Comparison of ENCODE assay signal across 1 cellular context in the genomic region with DNA sequence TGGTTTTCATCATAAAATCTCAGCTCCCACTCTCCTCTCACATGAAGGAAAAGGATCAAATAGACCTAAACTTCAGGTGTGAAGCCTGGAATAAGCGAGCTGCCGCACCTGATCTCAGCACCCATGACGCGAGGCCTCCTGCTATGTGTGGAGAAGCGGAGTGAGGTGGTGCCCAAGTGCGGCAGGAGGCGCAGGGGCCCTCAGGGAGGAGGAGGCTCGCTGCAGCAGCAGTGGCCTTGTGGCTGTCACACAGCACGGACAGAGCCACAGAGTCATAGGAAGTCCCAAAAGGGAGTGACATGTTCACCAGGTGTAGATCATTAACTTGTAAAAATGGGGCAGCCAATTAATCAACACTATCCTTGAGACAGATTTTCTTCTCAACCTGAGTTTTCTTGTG.
TF ChIP-seq lines count a peak whose summit lies in the region.

No MANE protein-coding gene starts in this region.

TF ChIP-seq in HepG2, 621 proteins besides CTCF, POLR2A, EP300 and RAD21:
- no peak for TF ChIP-seq MEIS1 (CRISPR knock-in tag; IDR thresholded peaks at IDR 0.05; ENCODE audit: borderline replicate concordance)
- TF ChIP-seq GZF1 (CRISPR knock-in tag; IDR thresholded peaks at IDR 0.05): no peak
- TF ChIP-seq ZFP36L2 (CRISPR knock-in tag; IDR thresholded peaks at IDR 0.05): no peak
- TF ChIP-seq KLF12 (CRISPR knock-in tag; IDR thresholded peaks at IDR 0.05; ENCODE audit: borderline replicate concordance): no peak
- no peak for TF ChIP-seq RXRA (CRISPR knock-in tag; IDR thresholded peaks at IDR 0.05)
- no peak for TF ChIP-seq HDAC1 (CRISPR knock-in tag; IDR thresholded peaks at IDR 0.05)
